Comparison of ENCODE assay signal across 8 cellular contexts in genomic region chr19:2425622-2426581, GRCh38. TPM values are rescaled to one million over a fixed set of nuclear protein-coding genes. Genes with fewer than 3 reads are reported as not detected.
A peak's percentile ranks its signal among the peaks of the same experiment; 100 is the strongest.
DNase-seq lines count a peak whose midpoint lies in the region; ATAC-seq and TF ChIP-seq lines count a peak whose summit lies in the region.

No MANE protein-coding gene starts in this region.

- no peak overlapping the region for H2BK5ac ChIP-seq in mesenchymal stem cell (ENCODE audit: low read depth, low read length, poor library complexity, severe bottlenecking)

- no peak overlapping the region for H2AFZ ChIP-seq in mesenchymal stem cell (ENCODE audit: low read depth, low read length)

- no peak overlapping the region for H3K14ac ChIP-seq in mesenchymal stem cell (ENCODE audit: low read length in 2 of 2)

- H3K4me1 ChIP-seq in heart left ventricle (peaks cover 3 to 55% (median 30%) of the 10 kb centered on the region in 12 donors), mesenchymal stem cell (ENCODE audit: control insufficient read depth, insufficient read depth, low read depth, low read length) (peaks cover 34% of the 10 kb centered on the region), uterus (peaks cover 6 to 29% of the 10 kb centered on the region in 2 donors)

- H3K79me1 ChIP-seq in mesenchymal stem cell (replicated peaks; ENCODE audit: low read length, poor library complexity, severe bottlenecking): peaks cover 29% of the 10 kb centered on the region

- peak overlapping the region; percentile 95 for H3K9ac ChIP-seq in mesenchymal stem cell (ENCODE audit: low read length)

- H3K27me3 ChIP-seq in heart left ventricle: no peaks in the 10 kb centered on the region
- H3K27me3 ChIP-seq in mesenchymal stem cell (ENCODE audit: control insufficient read depth in 1 of 2, insufficient read depth in 1 of 2, low read length in 2 of 2): no peaks in the 10 kb centered on the region
- no peaks in the 10 kb centered on the region for H3K27me3 ChIP-seq in uterus

- H4K91ac ChIP-seq in mesenchymal stem cell (ENCODE audit: low read length): no peak overlapping the region

- peak overlapping the region in 1 of 2 experiments; percentile 51 for H3K23ac ChIP-seq in mesenchymal stem cell (ENCODE audit: low read length in 2 of 2)

- H2BK120ac ChIP-seq in mesenchymal stem cell (ENCODE audit: low read depth, low read length): no peak overlapping the region

- intact Hi-C loops in heart left ventricle (cut with DNase I): no loop called here
- intact Hi-C loops in left cardiac atrium (cut with DNase I): no loop called here
- intact Hi-C loops in uterus (cut with DNase I; ENCODE audit: low total_unique reads): no loop called here

- ATAC-seq in heart left ventricle (no peak), left cardiac atrium (no peak), omental fat pad (ENCODE audit: low FRiP score) (no peak)

- H3K9me3 ChIP-seq in heart left ventricle (no peaks in the 10 kb centered on the region), mesenchymal stem cell (ENCODE audit: control insufficient read depth, low read length) (no peaks in the 10 kb centered on the region), uterus (no peaks in the 10 kb centered on the region)

- H2BK12ac ChIP-seq in mesenchymal stem cell (ENCODE audit: low read length in 2 of 2): peak overlapping the region in 1 of 2 experiments; percentile 12

- WGBS in heart left ventricle, 4 donors: 70 to 81% (median 73%) methylated on average over 14 to 29 of the region's 29 CpGs
- 80% methylated on average over 26 of the region's 29 CpGs for WGBS in mesenchymal stem cell

- peak overlapping the region; percentile 70 for H3K4me2 ChIP-seq in mesenchymal stem cell (ENCODE audit: low read length, poor library complexity, severe bottlenecking)

- TF ChIP-seq CTCF in heart left ventricle (IDR thresholded peaks at IDR 0.05) (no peak), astrocyte of the spinal cord (IDR thresholded peaks at IDR 0.05; ENCODE audit: low read depth, low read length) (no peak), uterus (IDR thresholded peaks at IDR 0.05) (no peak), omental fat pad (IDR thresholded peaks at IDR 0.05) (no peak)

- H3K4ac ChIP-seq in mesenchymal stem cell (ENCODE audit: low read depth in 1 of 2, low read length in 2 of 2): no peak overlapping the region

- peak overlapping the region; percentile 7 for H4K8ac ChIP-seq in mesenchymal stem cell (ENCODE audit: low read length)

- no peak overlapping the region for H2BK15ac ChIP-seq in mesenchymal stem cell (ENCODE audit: low read depth, poor library complexity, severe bottlenecking)

- H3K36me3 ChIP-seq in heart left ventricle (peaks cover 0 to 11% (median 3%) of the 10 kb centered on the region in 9 donors), mesenchymal stem cell (ENCODE audit: control insufficient read depth in 1 of 2, insufficient read depth in 2 of 2, low read depth in 1 of 2, low read length in 2 of 2) (peaks cover 16 to 71% of the 10 kb centered on the region in 2 experiments), uterus (no peaks in the 10 kb centered on the region)

- TF ChIP-seq POLR2A in heart left ventricle (IDR thresholded peaks at IDR 0.05): no peak
- TF ChIP-seq POLR2A in uterus (IDR thresholded peaks at IDR 0.05): no peak

- H3K18ac ChIP-seq in mesenchymal stem cell (ENCODE audit: low read depth in 1 of 2, low read length in 2 of 2): no peak overlapping the region

- H3K27ac ChIP-seq in heart left ventricle: no peak overlapping the region
- no peak overlapping the region for H3K27ac ChIP-seq in mesenchymal stem cell (ENCODE audit: low read length, poor library complexity, severe bottlenecking)
- H3K27ac ChIP-seq in uterus: no peak overlapping the region

- H2AK5ac ChIP-seq in mesenchymal stem cell (ENCODE audit: low read length, severe bottlenecking): no peak overlapping the region

- DNase-seq in heart left ventricle (no peak), left cardiac atrium (no peak), astrocyte of the spinal cord (ENCODE audit: low read depth, low spot score) (no peak), mesenchymal stem cell (no peak), uterus (no peak), omental fat pad (ENCODE audit: low spot score) (no peak), RPMI8226 (no peak), amygdala (lab: John Stamatoyannopoulos, UW) (no peak)

- in situ Hi-C loops in astrocyte of the spinal cord (cut with HindIII; ENCODE audit: low sequenced_read_pairs): no loop called here

- H3K4me3 ChIP-seq in heart left ventricle (peak overlapping the region in 10 of 12 donors; percentile 72 to 96 (median 91)), astrocyte of the spinal cord (ENCODE audit: low read depth, low read length) (peak overlapping the region; percentile 56), mesenchymal stem cell (ENCODE audit: insufficient read depth in 1 of 2, low read depth in 1 of 2, low read length in 2 of 2) (peak overlapping the region; percentile 50 to 93), uterus (peak overlapping the region; percentile 62 to 70)

RNA-seq across cellular contexts. Expression of gene TIMM13, which starts 1.5 kb away (rescaled TPM):
- total RNA-seq in heart left ventricle (10 to 100 TPM; 27.4 to 78.4 (median 62.6) TPM), left cardiac atrium (10 to 100 TPM; 76.8 to 78.7 TPM), uterus (10 to 100 TPM in 3 of 4 donors, 1 to 10 TPM in 1; 6.5 to 53.8 (median 31.9) TPM), omental fat pad (10 to 100 TPM; 28.8 to 43.6 (median 41.1) TPM)
- polyA plus RNA-seq in heart left ventricle: 10 to 100 TPM; 75.4 to 98.5 TPM
- 92.8 TPM for polyA plus RNA-seq in mesenchymal stem cell (2013, experiment 1 of 2)
- polyA plus RNA-seq in mesenchymal stem cell (2013, experiment 2 of 2): 91.7 TPM

RNA-seq across cellular contexts. Expression of gene LMNB2, which starts 30.9 kb away (rescaled TPM):
- total RNA-seq in heart left ventricle (10 to 100 TPM in 7 of 9 donors, 1 to 10 TPM in 2; 6.6 to 22.2 (median 13.8) TPM), left cardiac atrium (10 to 100 TPM; 19.5 to 20.6 TPM), uterus (10 to 100 TPM; 10.3 to 75.7 (median 17.1) TPM), omental fat pad (10 to 100 TPM; 14.1 to 37.5 (median 23.0) TPM)
- 10 to 100 TPM in 1 of 2 donors, 1 to 10 TPM in 1; 9.3 to 33.0 TPM for polyA plus RNA-seq in heart left ventricle
- polyA plus RNA-seq in mesenchymal stem cell (2013, experiment 1 of 2): 37.7 TPM
- 35.4 TPM for polyA plus RNA-seq in mesenchymal stem cell (2013, experiment 2 of 2)

RNA-seq across cellular contexts. Expression of gene GADD45B, which starts 50.0 kb away (rescaled TPM):
- 100 to 1,000 TPM in 2 of 9 donors, 10 to 100 TPM in 7; 20.3 to 155 (median 46.6) TPM for total RNA-seq in heart left ventricle
- polyA plus RNA-seq in heart left ventricle: 10 to 100 TPM; 67.2 to 68.4 TPM
- 100 to 1,000 TPM in 1 of 2 donors, 10 to 100 TPM in 1; 64.0 to 189 TPM for total RNA-seq in left cardiac atrium
- polyA plus RNA-seq in mesenchymal stem cell (2013, experiment 1 of 2): 57.8 TPM
- 51.9 TPM for polyA plus RNA-seq in mesenchymal stem cell (2013, experiment 2 of 2)
- total RNA-seq in uterus: 10 to 100 TPM; 17.6 to 68.2 (median 38.0) TPM
- 100 to 1,000 TPM; 120 to 726 (median 425) TPM for total RNA-seq in omental fat pad
